ENCODE assay signal across 15 cellular contexts in genomic region chr12:81726634-81727033, GRCh38. TPM values are rescaled to one million over a fixed set of nuclear protein-coding genes. Genes with fewer than 3 reads are reported as not detected.
A peak's percentile ranks its signal among the peaks of the same experiment; 100 is the strongest.
DNase-seq lines count a peak whose midpoint lies in the region; ATAC-seq and TF ChIP-seq lines count a peak whose summit lies in the region.
"Had no signal": no experiment of that assay in that cellular context is flagged by ENCODE, and none has a peak within 500 bp of the region (broad histone marks: within the 10 kb centered on the region; RNA-seq: fewer than 3 reads in every experiment).

No MANE protein-coding gene starts in this region.

- no peaks in the 10 kb centered on the region for H3K27me3 ChIP-seq in HAP-1 (ENCODE audit: low read depth)
- H3K27me3 ChIP-seq in neural progenitor cell: peaks cover 20% of the 10 kb centered on the region
- no peaks in the 10 kb centered on the region for H3K27me3 ChIP-seq in SK-N-SH (ENCODE audit: insufficient read depth)
- H3K27me3 ChIP-seq: BLaER1 had no signal

- no peak for TF ChIP-seq EP300 in SK-N-SH (IDR thresholded peaks at IDR 0.05; ENCODE audit: borderline replicate concordance in 1 of 2, low read depth in 1 of 2, low read length in 1 of 2)

- peak; percentile 20 for DNase-seq in NCI-H2107 treated with DMSO at 0.1 percent for 48 hours (lab: John Stamatoyannopoulos, UW; ENCODE audit: unreplicated experiment)
- DNase-seq in NCI-H2107 (lab: John Stamatoyannopoulos, UW): no peak
- DNase-seq in HAP-1 (ENCODE audit: low spot score in 2 of 2): peak; percentile 17 to 36
- peak; percentile 1 for DNase-seq in astrocyte of the cerebellum (ENCODE audit: low read depth)
- peak; percentile 66 for DNase-seq in neural progenitor cell (ENCODE audit: low spot score)
- no peak for DNase-seq in stimulated activated naive B cell treated with anti-CD40 and anti-IgM and Interleukin-4, amounts not matched to agents 10 μg/mL and 1 μg/mL and 100 μg/mL, for 72 hours
- DNase-seq in SK-N-SH: no peak
- no peak for DNase-seq in SHP77 treated with DMSO at 0.1 percent for 48 hours (lab: John Stamatoyannopoulos, UW)
- DNase-seq: AML-193; CD8-positive, alpha-beta memory T cell; DMS 273 treated with DMSO at 0.1 percent for 48 hours; GM23248; H7 had no signal

- H3K27ac Mint-ChIP-seq in neural progenitor cell: no peak overlapping the region
- H3K27ac Mint-ChIP-seq in stimulated activated naive B cell treated with anti-CD40 and anti-IgM and Interleukin-4, amounts not matched to agents 10 μg/mL and 1 μg/mL and 100 μg/mL, for 72 hours: no peak overlapping the region
- H3K27ac Mint-ChIP-seq: CD8-positive, alpha-beta memory T cell had no signal

- H3K9me2 ChIP-seq in SK-N-SH: no peaks in the 10 kb centered on the region

- H3F3A ChIP-seq in neural progenitor cell (ENCODE audit: low read depth) (no peaks in the 10 kb centered on the region), SK-N-SH (replicated peaks; ENCODE audit: insufficient read depth) (no peaks in the 10 kb centered on the region)

- H4K20me1 ChIP-seq in neural progenitor cell (ENCODE audit: low read depth) (no peaks in the 10 kb centered on the region), SK-N-SH (ENCODE audit: insufficient read depth) (no peaks in the 10 kb centered on the region)
- H4K20me1 ChIP-seq: BLaER1 had no signal

- H3K9ac ChIP-seq in neural progenitor cell (no peak overlapping the region), SK-N-SH (no peak overlapping the region)
- H3K9ac ChIP-seq: BLaER1, GM23248 had no signal

- no peak for ATAC-seq in stimulated activated naive B cell treated with anti-CD40 and anti-IgM and Interleukin-4, amounts not matched to agents 10 μg/mL and 1 μg/mL and 100 μg/mL, for 72 hours (replicated peaks)

- in situ Hi-C loops in HAP-1 (cut with MboI; ENCODE audit: low sequenced_read_pairs) (no loop called here), astrocyte of the cerebellum (cut with HindIII; ENCODE audit: low sequenced_read_pairs) (no loop called here)

- H3K36me3 Mint-ChIP-seq in neural progenitor cell: no peaks in the 10 kb centered on the region
- no peaks in the 10 kb centered on the region for H3K36me3 Mint-ChIP-seq in stimulated activated naive B cell treated with anti-CD40 and anti-IgM and Interleukin-4, amounts not matched to agents 10 μg/mL and 1 μg/mL and 100 μg/mL, for 72 hours
- H3K36me3 Mint-ChIP-seq: CD8-positive, alpha-beta memory T cell had no signal

- H3K79me2 ChIP-seq in neural progenitor cell (ENCODE audit: low read depth): no peaks in the 10 kb centered on the region
- H3K79me2 ChIP-seq in SK-N-SH (ENCODE audit: insufficient read depth): no peaks in the 10 kb centered on the region

- TF ChIP-seq CTCF in astrocyte of the cerebellum (IDR thresholded peaks at IDR 0.05; ENCODE audit: low read depth, low read length, missing control alignments) (no peak), neural progenitor cell (IDR thresholded peaks at IDR 0.05) (no peak), SK-N-SH (IDR thresholded peaks at IDR 0.05) (no peak)

- H3K9me3 Mint-ChIP-seq in neural progenitor cell: no peaks in the 10 kb centered on the region
- H3K9me3 Mint-ChIP-seq in stimulated activated naive B cell treated with anti-CD40 and anti-IgM and Interleukin-4, amounts not matched to agents 10 μg/mL and 1 μg/mL and 100 μg/mL, for 72 hours: no peaks in the 10 kb centered on the region

- TF ChIP-seq RAD21 in SK-N-SH (IDR thresholded peaks at IDR 0.05; ENCODE audit: low read length): no peak

- H3K4me1 ChIP-seq in HAP-1 (peaks cover 76% of the 10 kb centered on the region), neural progenitor cell (peaks cover 8% of the 10 kb centered on the region), SK-N-SH (ENCODE audit: control insufficient read depth in 1 of 2, insufficient read depth in 2 of 2, low read depth in 1 of 2, low read length in 1 of 2) (no peaks in the 10 kb centered on the region)
- H3K4me1 ChIP-seq: BLaER1 had no signal

- H3K36me3 ChIP-seq in HAP-1 (replicated peaks) (peaks cover 3% of the 10 kb centered on the region; the same call in 1 of the 2 replicates), neural progenitor cell (no peaks in the 10 kb centered on the region), SK-N-SH (replicated peaks in 1 of 2; ENCODE audit: control insufficient read depth in 1 of 2, insufficient read depth in 2 of 2, low read length in 1 of 2) (no peaks in the 10 kb centered on the region)
- H3K36me3 ChIP-seq: BLaER1 had no signal

- peaks cover 13% of the 10 kb centered on the region for H3K4me1 Mint-ChIP-seq in neural progenitor cell
- no peaks in the 10 kb centered on the region for H3K4me1 Mint-ChIP-seq in stimulated activated naive B cell treated with anti-CD40 and anti-IgM and Interleukin-4, amounts not matched to agents 10 μg/mL and 1 μg/mL and 100 μg/mL, for 72 hours
- H3K4me1 Mint-ChIP-seq: CD8-positive, alpha-beta memory T cell had no signal

- H3K4me2 ChIP-seq in neural progenitor cell (no peak overlapping the region), SK-N-SH (no peak overlapping the region)
- H3K4me2 ChIP-seq: BLaER1 had no signal

- 0% methylated on average over 1 of the region's 1 CpG for WGBS in SK-N-SH (ENCODE audit: low lambda C conversion rate)

- H3K4me3 ChIP-seq in HAP-1 (no peak overlapping the region), astrocyte of the cerebellum (ENCODE audit: low read depth, low read length) (no peak overlapping the region), neural progenitor cell (no peak overlapping the region), SK-N-SH (ENCODE audit: low read depth in 2 of 2, low read length in 1 of 2) (no peak overlapping the region)
- H3K4me3 ChIP-seq: BLaER1, GM23248 had no signal

- H2AFZ ChIP-seq in neural progenitor cell (replicated peaks) (no peak overlapping the region), SK-N-SH (ENCODE audit: low read depth) (no peak overlapping the region)
- H2AFZ ChIP-seq: GM23248 had no signal

- CTCF ChIA-PET in SK-N-SH (lab: Yijun Ruan, JAX): no interaction called here

- H3K27ac ChIP-seq in neural progenitor cell (no peak overlapping the region), SK-N-SH (ENCODE audit: low read depth in 2 of 2, low read length in 1 of 2) (no peak overlapping the region)
- H3K27ac ChIP-seq: 22Rv1, BLaER1, GM23248 had no signal

- H3K9me3 ChIP-seq in HAP-1 (no peaks in the 10 kb centered on the region), neural progenitor cell (ENCODE audit: low read depth) (no peaks in the 10 kb centered on the region), SK-N-SH (no peaks in the 10 kb centered on the region)
- H3K9me3 ChIP-seq: BLaER1 had no signal

- POLR2A ChIA-PET in SK-N-SH (lab: Yijun Ruan, JAX): no interaction called here

- H3K27me3 Mint-ChIP-seq in neural progenitor cell (ENCODE audit: insufficient read depth, low read depth): no peaks in the 10 kb centered on the region
- H3K27me3 Mint-ChIP-seq in stimulated activated naive B cell treated with anti-CD40 and anti-IgM and Interleukin-4, amounts not matched to agents 10 μg/mL and 1 μg/mL and 100 μg/mL, for 72 hours: no peaks in the 10 kb centered on the region
- H3K27me3 Mint-ChIP-seq: CD8-positive, alpha-beta memory T cell had no signal

- no peak overlapping the region for H3K4me3 Mint-ChIP-seq in neural progenitor cell
- no peak overlapping the region for H3K4me3 Mint-ChIP-seq in stimulated activated naive B cell treated with anti-CD40 and anti-IgM and Interleukin-4, amounts not matched to agents 10 μg/mL and 1 μg/mL and 100 μg/mL, for 72 hours
- H3K4me3 Mint-ChIP-seq: CD8-positive, alpha-beta memory T cell had no signal

TF ChIP-seq in SK-N-SH, 30 proteins besides CTCF, POLR2A, EP300 and RAD21 (continues in another document):
- no peak for TF ChIP-seq EZH2phosphoT487 (IDR thresholded peaks at IDR 0.05; ENCODE audit: borderline replicate concordance, low read depth)
- TF ChIP-seq RCOR1 (IDR thresholded peaks at IDR 0.05; ENCODE audit: low read length): no peak
- TF ChIP-seq MXI1 (IDR thresholded peaks at IDR 0.05; ENCODE audit: low read depth, low read length): no peak
- TF ChIP-seq YY1 (IDR thresholded peaks at IDR 0.05; ENCODE audit: low read depth): no peak
- no peak for TF ChIP-seq REST (IDR thresholded peaks at IDR 0.05; ENCODE audit: low read depth, low read length)
- no peak for TF ChIP-seq ELF1 (IDR thresholded peaks at IDR 0.05)
- TF ChIP-seq USF2 (IDR thresholded peaks at IDR 0.05; ENCODE audit: borderline replicate concordance, low read depth, low read length): no peak
- TF ChIP-seq RXRA (IDR thresholded peaks at IDR 0.05; ENCODE audit: borderline replicate concordance, low read depth): no peak

RNA-seq across cellular contexts. Expression of gene PPFIA2, which starts 32.5 kb away (rescaled TPM):
- 1.4 and 2.2 TPM in 2 replicates for total RNA-seq in neural progenitor cell (ENCODE audit: low replicate concordance)
- 0.47 TPM in 1 of 2 replicates, not detected in the other for polyA plus RNA-seq in SK-N-SH (2012; rRNA removed)
- 0.08 and 0.24 TPM in 2 replicates for polyA plus RNA-seq in SK-N-SH (2012; cell fraction: cytosol; rRNA removed)
- polyA plus RNA-seq in SK-N-SH (2012; cell fraction: nucleus; rRNA removed): 0.12 and 0.35 TPM in 2 replicates
- total RNA-seq: CD8-positive, alpha-beta memory T cell; GM23248 had no signal
- polyA plus RNA-seq: CD8-positive, alpha-beta memory T cell; GM23248 had no signal

Comparison
In these comparisons a context has a peak if more than half of its experiments do, and no peak if none do; other contexts are left out.
1. DNase-seq: peak in NCI-H2107 treated with DMSO at 0.1 percent for 48 hours (single experiment), HAP-1 (2 of 2), astrocyte of the cerebellum (single experiment) and neural progenitor cell (single experiment); none in NCI-H2107 (single experiment), stimulated activated naive B cell treated with anti-CD40 and anti-IgM and Interleukin-4, amounts not matched to agents 10 μg/mL and 1 μg/mL and 100 μg/mL, for 72 hours (single experiment), SK-N-SH (single experiment) and SHP77 treated with DMSO at 0.1 percent for 48 hours (single experiment).